24 cellular contexts compared by ENCODE assay signal in the genomic region with DNA sequence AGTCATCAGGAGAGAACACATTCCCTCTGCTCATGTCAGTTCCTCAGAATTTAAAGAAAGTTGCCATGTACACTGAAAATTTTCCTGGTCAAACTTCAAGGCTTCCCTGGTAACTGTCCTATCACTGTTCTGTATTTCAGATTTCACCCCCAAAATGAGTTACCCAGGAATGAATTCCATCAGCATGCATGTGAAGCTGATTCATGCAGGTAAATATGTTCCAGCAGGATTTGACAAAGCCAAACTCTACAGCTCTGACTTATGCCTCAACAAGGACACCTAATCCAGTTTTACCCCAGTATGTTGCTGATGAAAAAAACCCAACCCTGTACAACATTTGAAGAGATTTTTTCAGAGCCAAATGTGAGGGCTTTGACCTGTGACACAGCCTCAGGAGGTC.
"Had no signal": no experiment of that assay in that cellular context is flagged by ENCODE, and none has a peak within 500 bp of the region (broad histone marks: within the 10 kb centered on the region; RNA-seq: fewer than 3 reads in every experiment).

No MANE protein-coding gene starts in this region.

- ATAC-seq: activated T-cell treated with anti-CD3 and anti-CD28 coated beads, Interleukin-2, amount 50 U/mL, for 72 hours; T-helper 17 cell had no signal

- H3K27ac ChIP-seq: brain microvascular endothelial cell, Peyer's patch had no signal

- H3K27me3 ChIP-seq: brain microvascular endothelial cell, Peyer's patch had no signal

- H3K27ac Mint-ChIP-seq: activated B cell treated with CpG ODN at 0.5 μM for 24 hours; activated CD4-positive, alpha-beta memory T cell treated with anti-CD3 and anti-CD28 coated beads, Interleukin-2, amount 10 ng/mL, durations not matched to agents 7 days and 5 days; activated naive CD4-positive, alpha-beta T cell treated with anti-CD3 and anti-CD28 coated beads, Interleukin-2, amount 10 ng/mL, durations not matched to agents 7 days and 5 days; activated naive CD8-positive, alpha-beta T cell treated with anti-CD3 and anti-CD28 coated beads for 36 hours; activated T-cell treated with anti-CD3 and anti-CD28 coated beads, Interleukin-2, amount 50 U/mL, for 72 hours; activated T-helper 2 cell treated with anti-CD3 and anti-CD28 coated beads, Interferon-gamma antibody, Interleukin-2, Interleukin-4, amounts not matched to agents 10 μg/mL and 5 μg/mL and 100 μg/mL, durations not matched to agents 14 hours and 24 hours and 36 hours; T-helper 17 cell had no signal

- H3K4me3 Mint-ChIP-seq: activated B cell treated with CpG ODN at 0.5 μM for 24 hours; activated CD4-positive, alpha-beta memory T cell treated with anti-CD3 and anti-CD28 coated beads, Interleukin-2, amount 10 ng/mL, durations not matched to agents 7 days and 5 days; activated naive CD4-positive, alpha-beta T cell treated with anti-CD3 and anti-CD28 coated beads, Interleukin-2, amount 10 ng/mL, durations not matched to agents 7 days and 5 days; activated naive CD8-positive, alpha-beta T cell treated with anti-CD3 and anti-CD28 coated beads for 36 hours; activated T-cell treated with anti-CD3 and anti-CD28 coated beads, Interleukin-2, amount 50 U/mL, for 72 hours; T-helper 17 cell had no signal

- H3K27me3 Mint-ChIP-seq: activated naive CD4-positive, alpha-beta T cell treated with anti-CD3 and anti-CD28 coated beads, Interleukin-2, amount 10 ng/mL, durations not matched to agents 7 days and 5 days had no signal

- H3K4me3 ChIP-seq: Peyer's patch had no signal

- DNase-seq: activated B cell treated with CpG ODN at 0.5 μM for 24 hours; activated CD4-positive, alpha-beta memory T cell treated with anti-CD3 and anti-CD28 coated beads, Interleukin-2, amount 10 ng/mL, durations not matched to agents 7 days and 5 days; activated CD4-positive, alpha-beta T cell treated with anti-CD3 and anti-CD28 coated beads, Interleukin-2, amount 50 U/mL, for 1 hour; activated CD8-positive, alpha-beta memory T cell treated with anti-CD3 and anti-CD28 coated beads, Interleukin-2, amount 50 U/mL, for 4 hours; activated gamma-delta T cell treated with Interleukin-2 at 50 U/mL for 16 hours; activated naive CD4-positive, alpha-beta T cell treated with anti-CD3 and anti-CD28 coated beads, Interleukin-2, amount 10 ng/mL, durations not matched to agents 7 days and 5 days; activated naive CD8-positive, alpha-beta T cell treated with anti-CD3 and anti-CD28 coated beads for 36 hours; activated T-cell treated with anti-CD3 and anti-CD28 coated beads, Interleukin-2, amount 50 U/mL, for 72 hours; brain microvascular endothelial cell; cerebellar nuclear complex; Kasumi-1; KBM-7; NCI-H1048; NCI-H1417; NCI-H1930; NCI-H2171; NCI-H2227 treated with DMSO at 0.1 percent for 48 hours; NCI-H526; NCI-H82; Peyer's patch; SIG-M5; T-helper 17 cell; T-helper 9 cell had no signal

- H3K4me1 Mint-ChIP-seq: activated B cell treated with CpG ODN at 0.5 μM for 24 hours; activated CD4-positive, alpha-beta memory T cell treated with anti-CD3 and anti-CD28 coated beads, Interleukin-2, amount 10 ng/mL, durations not matched to agents 7 days and 5 days; activated naive CD4-positive, alpha-beta T cell treated with anti-CD3 and anti-CD28 coated beads, Interleukin-2, amount 10 ng/mL, durations not matched to agents 7 days and 5 days; activated naive CD8-positive, alpha-beta T cell treated with anti-CD3 and anti-CD28 coated beads for 36 hours; T-helper 17 cell had no signal

- H3K36me3 ChIP-seq: brain microvascular endothelial cell, Peyer's patch had no signal

- H3K4me1 ChIP-seq: Peyer's patch had no signal

- H3K36me3 Mint-ChIP-seq: activated naive CD4-positive, alpha-beta T cell treated with anti-CD3 and anti-CD28 coated beads, Interleukin-2, amount 10 ng/mL, durations not matched to agents 7 days and 5 days had no signal
